Comparison of ENCODE assay signal across 1 cellular context in genomic region chr22:32202161-32202538, GRCh38.
TF ChIP-seq lines count a peak whose summit lies in the region.

No MANE protein-coding gene starts in this region.

TF ChIP-seq in H1, 55 proteins besides CTCF, POLR2A, EP300 and RAD21:
- TF ChIP-seq RNF2 (IDR thresholded peaks at IDR 0.05; ENCODE audit: borderline replicate concordance, low read depth, low read length, missing control alignments, poor library complexity, severe bottlenecking): no peak
